Comparison of ENCODE assay signal across 12 cellular contexts in genomic region chr14:68884031-68885030, GRCh38.
A peak's percentile ranks its signal among the peaks of the same experiment; 100 is the strongest.
DNase-seq lines count a peak whose midpoint lies in the region; ATAC-seq, FAIRE-seq and TF ChIP-seq lines count a peak whose summit lies in the region.
"Had no signal": no experiment of that assay in that cellular context is flagged by ENCODE, and none has a peak within 500 bp of the region (broad histone marks: within the 10 kb centered on the region; RNA-seq: fewer than 3 reads in every experiment).

No MANE protein-coding gene starts in this region.

- intact Hi-C loops in Panc1 (cut with micrococcal nuclease; ENCODE audit: unreplicated experiment) = no loop called here
- intact Hi-C loops in sigmoid colon (cut with DNase I) = no loop called here
- intact Hi-C loops in naive thymus-derived CD4-positive, alpha-beta T cell (cut with micrococcal nuclease) = no loop called here

- peaks cover 9% of the 10 kb centered on the region for H3K36me3 ChIP-seq in Panc1 (ENCODE audit: control insufficient read depth, insufficient read depth, low read length)
- peaks cover 62 to 85% (median 82%) of the 10 kb centered on the region in 4 donors for H3K36me3 ChIP-seq in sigmoid colon
- peaks cover 0 to 92% (median 61%) of the 10 kb centered on the region in 3 experiments for H3K36me3 ChIP-seq in naive thymus-derived CD4-positive, alpha-beta T cell (ENCODE audit: control insufficient read depth in 2 of 3, insufficient read depth in 3 of 3, low read length in 3 of 3)

- POLR2A ChIA-PET in Panc1 (lab: Charles Lee) = interaction anchor here (0.6 kb wide), 1 partner anchor 121 kb away, joined by 3 read pairs; no protein-coding TSS in a partner anchor
- POLR2A ChIA-PET in naive thymus-derived CD4-positive, alpha-beta T cell (lab: Charles Lee) = no interaction called here

- in situ Hi-C loops in Panc1 (cut with HindIII; ENCODE audit: low pct_unique_long_range_greater_than_20kb, low sequenced_read_pairs) = no loop called here

- CTCF ChIA-PET in Panc1 (lab: Charles Lee) = no interaction called here
- CTCF ChIA-PET in naive thymus-derived CD4-positive, alpha-beta T cell (lab: Charles Lee) = no interaction called here

- WGBS in sigmoid colon, 2 donors = 78 to 82% methylated on average over 10 of the region's 10 CpGs

- H3K4me1 ChIP-seq in Panc1 (ENCODE audit: control insufficient read depth, insufficient read depth, low read length) (no peaks in the 10 kb centered on the region), sigmoid colon (peaks cover 0 to 76% (median 69%) of the 10 kb centered on the region in 4 donors)
- no peaks in the 10 kb centered on the region for H3K4me1 ChIP-seq in naive thymus-derived CD4-positive, alpha-beta T cell (ENCODE audit: control insufficient read depth in 2 of 2, insufficient read depth in 2 of 2, low read length in 2 of 2)
- H3K4me1 ChIP-seq: thyroid gland had no signal

- peak in 1 of 4 donors; percentile 49 for TF ChIP-seq EP300 in sigmoid colon (IDR thresholded peaks at IDR 0.05)

- no peak overlapping the region for H3K27ac ChIP-seq in Panc1 (ENCODE audit: low read length)
- peak overlapping the region; percentile 74 to 100 (median 99) for H3K27ac ChIP-seq in sigmoid colon
- no peak overlapping the region for H3K27ac ChIP-seq in naive thymus-derived CD4-positive, alpha-beta T cell (ENCODE audit: low read depth, low read length)
- H3K27ac ChIP-seq: thyroid gland had no signal

- no peaks in the 10 kb centered on the region for H3K4me1 Mint-ChIP-seq in naive thymus-derived CD4-positive, alpha-beta T cell
- H3K4me1 Mint-ChIP-seq: IgD-negative memory B cell had no signal

- BruUV-seq in Panc1 (replicated peaks; lab: Mats Ljungman, UMichigan) = no TSS peak

- no peaks in the 10 kb centered on the region for H3K27me3 ChIP-seq in Panc1 (ENCODE audit: control insufficient read depth, insufficient read depth, low read length)
- no peaks in the 10 kb centered on the region for H3K27me3 ChIP-seq in sigmoid colon
- H3K27me3 ChIP-seq in naive thymus-derived CD4-positive, alpha-beta T cell (ENCODE audit: control insufficient read depth in 2 of 2, insufficient read depth in 2 of 2, low read length in 2 of 2) = no peaks in the 10 kb centered on the region
- H3K27me3 ChIP-seq: thyroid gland had no signal

- H3K9me3 ChIP-seq in Panc1 (ENCODE audit: control insufficient read depth, insufficient read depth, low read depth, low read length) = no peaks in the 10 kb centered on the region
- H3K9me3 ChIP-seq in sigmoid colon = no peaks in the 10 kb centered on the region
- H3K9me3 ChIP-seq in naive thymus-derived CD4-positive, alpha-beta T cell (ENCODE audit: control insufficient read depth in 2 of 3, low read length in 3 of 3) = no peaks in the 10 kb centered on the region
- H3K9me3 ChIP-seq: thyroid gland had no signal

- H3K36me3 Mint-ChIP-seq in naive thymus-derived CD4-positive, alpha-beta T cell = peaks cover 3 to 72% (median 23%) of the 10 kb centered on the region in 5 donors

- no peak overlapping the region for H3K4me3 ChIP-seq in Panc1 (ENCODE audit: low read depth in 2 of 2, low read length in 2 of 2)
- no peak overlapping the region for H3K4me3 ChIP-seq in fibroblast of pulmonary artery (replicated peaks; ENCODE audit: low read depth, low read length)
- no peak overlapping the region for H3K4me3 ChIP-seq in sigmoid colon
- H3K4me3 ChIP-seq in naive thymus-derived CD4-positive, alpha-beta T cell (ENCODE audit: low read length) = no peak overlapping the region
- H3K4me3 ChIP-seq: thyroid gland had no signal

- TF ChIP-seq CTCF in Panc1 (IDR thresholded peaks at IDR 0.05) (no peak), fibroblast of pulmonary artery (IDR thresholded peaks at IDR 0.05; ENCODE audit: low read length, missing control alignments) (no peak), sigmoid colon (IDR thresholded peaks at IDR 0.05) (no peak)

- peak overlapping the region in 2 of 9 donors; percentile 48 to 56 for H3K27ac Mint-ChIP-seq in naive thymus-derived CD4-positive, alpha-beta T cell

- H3K27me3 Mint-ChIP-seq in naive thymus-derived CD4-positive, alpha-beta T cell = no peaks in the 10 kb centered on the region
- H3K27me3 Mint-ChIP-seq: IgD-negative memory B cell had no signal

- peaks cover 0 to 1% (median 0%) of the 10 kb centered on the region in 11 donors for H3K9me3 Mint-ChIP-seq in naive thymus-derived CD4-positive, alpha-beta T cell

- TF ChIP-seq POLR2A in H54 (IDR thresholded peaks at IDR 0.05; ENCODE audit: low read depth, low read length) (no peak), sigmoid colon (IDR thresholded peaks at IDR 0.05) (no peak)

- no peak overlapping the region for H3K4me3 Mint-ChIP-seq in naive thymus-derived CD4-positive, alpha-beta T cell
- H3K4me3 Mint-ChIP-seq: IgD-negative memory B cell had no signal

- peak; percentile 61 for FAIRE-seq in H54 (lab: Jason Lieb, UNC)
- FAIRE-seq: colon had no signal

- ATAC-seq in Panc1 (no peak), GM21723 (IDR thresholded peaks at IDR 0.05; ENCODE audit: unreplicated experiment) (no peak), HG03378 (IDR thresholded peaks at IDR 0.05; ENCODE audit: unreplicated experiment) (no peak)
- no peak for ATAC-seq in naive thymus-derived CD4-positive, alpha-beta T cell

- DNase-seq in H54 (ENCODE audit: insufficient read length, low spot score) (peak; percentile 63), Panc1 (ENCODE audit: low read depth, low spot score) (peak; percentile 12), fibroblast of pulmonary artery (ENCODE audit: low read depth) (peak; percentile 88), sigmoid colon (peak; percentile 93), NCI-H187 (lab: John Stamatoyannopoulos, UW) (no peak)
- DNase-seq in naive thymus-derived CD4-positive, alpha-beta T cell = no peak
- DNase-seq: nucleus accumbens had no signal

Comparison
In these comparisons a context has a peak if more than half of its experiments do, and no peak if none do; other contexts are left out.
1. DNase-seq: peak in H54 (single experiment), Panc1 (single experiment), fibroblast of pulmonary artery (single experiment) and sigmoid colon (single experiment); none in NCI-H187 (0 of 2) and naive thymus-derived CD4-positive, alpha-beta T cell (0 of 9).
2. H3K27ac ChIP-seq: peak in sigmoid colon (4 of 4); none in Panc1 (single experiment) and naive thymus-derived CD4-positive, alpha-beta T cell (single experiment).